Comparison of ENCODE assay signal across 8 cellular contexts in the genomic region with DNA sequence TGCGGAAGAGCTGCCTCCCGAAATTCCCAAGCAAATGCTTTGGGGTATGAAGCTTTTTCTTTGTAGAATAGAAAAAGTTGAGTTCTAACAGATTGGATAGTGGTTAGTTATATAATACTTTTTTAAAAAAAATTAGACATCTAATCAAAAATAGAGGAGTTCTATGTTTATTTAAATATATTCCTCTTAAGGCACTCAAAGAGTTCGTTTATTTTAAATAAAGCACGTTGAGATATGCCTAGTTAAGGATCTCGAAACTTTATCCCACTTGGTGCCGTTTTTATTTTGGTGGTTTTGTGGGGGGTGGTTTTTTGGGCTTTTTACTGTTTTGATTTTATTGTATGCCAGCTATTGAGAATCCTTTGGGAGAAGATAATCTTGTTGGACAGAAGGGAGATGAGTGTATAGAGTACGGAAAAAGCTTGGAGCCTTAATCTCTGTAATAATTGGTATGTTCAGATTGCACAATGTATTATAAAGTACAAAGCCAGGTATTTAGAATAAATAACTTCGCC. TPM values are rescaled to one million over a fixed set of nuclear protein-coding genes. Genes with fewer than 3 reads are reported as not detected.
DNase-seq lines count a peak whose midpoint lies in the region; ATAC-seq, FAIRE-seq and TF ChIP-seq lines count a peak whose summit lies in the region.

No MANE protein-coding gene starts in this region.

- DNase-seq in right atrium auricular region (ENCODE audit: low spot score) (no peak), Right ventricle myocardium inferior (ENCODE audit: missing footprints) (no peak), K562 (ENCODE audit: extremely low read depth in 1 of 4, low spot score in 3 of 4) (no peak), aorta (no peak), superior temporal gyrus (ENCODE audit: extremely low spot score) (no peak)
- no peak for DNase-seq in central memory CD4-positive, alpha-beta T cell

- TF ChIP-seq EP300 in K562 (IDR thresholded peaks at IDR 0.05; ENCODE audit: low read length), result no peak

- peak overlapping the region; percentile 78 to 91 for H3K27ac ChIP-seq in right atrium auricular region
- peak overlapping the region; percentile 60; the same call in 2 of the 3 replicates for H3K27ac ChIP-seq in K562 (ENCODE audit: extremely low read depth, low read depth, low read length)
- peak overlapping the region in 1 of 2 donors; percentile 94 for H3K27ac ChIP-seq in aorta (ENCODE audit: low read depth in 1 of 2, low read length in 2 of 2)

- CTCF ChIA-PET in K562 (lab: Yijun Ruan, JAX; ENCODE audit: low intra/inter-chr PET ratio), result no interaction called here

- TF ChIP-seq POLR2A in K562 (conservative IDR thresholded peaks at IDR 0.05), result no peak

- H3K9ac ChIP-seq in K562 (ENCODE audit: insufficient read depth in 1 of 2, low read depth in 2 of 2, low read length in 2 of 2), result peak overlapping the region; percentile 68 to 94

- WGBS in K562 (ENCODE audit: insufficient coverage, low coverage, missing lambda C conversion rate), result 27% methylated on average over 7 of the region's 8 CpGs
- WGBS in aorta, 2 donors, result 16 to 20% methylated on average over 8 of the region's 8 CpGs

- TF ChIP-seq RAD21 in K562 (CRISPR knock-in tag; conservative IDR thresholded peaks at IDR 0.05 in 1 of 2, IDR thresholded peaks at IDR 0.05 in 1 of 2), result no peak

- no peak for FAIRE-seq in K562 (lab: Jason Lieb, UNC)

- H3K36me3 ChIP-seq in right atrium auricular region (peaks cover 13% of the 10 kb centered on the region), K562 (ENCODE audit: control insufficient read depth, insufficient read depth, low read length) (peaks cover 19% of the 10 kb centered on the region; the same call in 2 of the 3 replicates), aorta (ENCODE audit: control insufficient read depth in 1 of 2, insufficient read depth in 2 of 2, low read length in 1 of 2) (no peaks in the 10 kb centered on the region)

- peaks cover 0 to 14% of the 10 kb centered on the region in 2 donors for H3K4me1 ChIP-seq in right atrium auricular region
- H3K4me1 ChIP-seq in K562 (replicated peaks in 1 of 2; ENCODE audit: control insufficient read depth in 2 of 2, insufficient read depth in 2 of 2, low read length in 2 of 2), result peaks cover 5 to 13% of the 10 kb centered on the region in 2 experiments; a peak in 3 of 5 replicates
- H3K4me1 ChIP-seq in mononuclear cell (ENCODE audit: insufficient read depth, low read length), result peaks cover 34% of the 10 kb centered on the region
- peaks cover 0 to 1% of the 10 kb centered on the region in 2 donors for H3K4me1 ChIP-seq in aorta (ENCODE audit: control insufficient read depth in 1 of 2, insufficient read depth in 2 of 2, low read length in 2 of 2)

- in situ Hi-C loops in K562 (cut with MboI), result no loop called here

- H4K20me1 ChIP-seq in K562 (replicated peaks; ENCODE audit: control insufficient read depth, insufficient read depth, low read length), result no peaks in the 10 kb centered on the region

- BruUV-seq in K562 (replicated peaks; lab: Mats Ljungman, UMichigan), result TSS peak; percentile 26

- TF ChIP-seq CTCF in right atrium auricular region (IDR thresholded peaks at IDR 0.05), result no peak
- no peak for TF ChIP-seq CTCF in K562 (IDR thresholded peaks at IDR 0.05 in 2 of 3, conservative IDR thresholded peaks at IDR 0.05 in 1 of 3; ENCODE audit: insufficient read depth in 2 of 3, low read depth in 1 of 3, low read length in 3 of 3)

- H3K79me2 ChIP-seq in K562 (ENCODE audit: control insufficient read depth, insufficient read depth, low read length), result peaks cover 44% of the 10 kb centered on the region

- POLR2A ChIA-PET in K562 (lab: Yijun Ruan, JAX), result interaction anchor here (0.6 to 3.4 kb wide), 3 partner anchors 10 to 268 kb away, joined by 3 to 23 read pairs (median 7); partner anchors contain the start of gene SNAPC1

- peak overlapping the region; percentile 71 for H2AFZ ChIP-seq in K562 (ENCODE audit: low read depth, low read length)

- no peaks in the 10 kb centered on the region for H3K27me3 ChIP-seq in right atrium auricular region
- H3K27me3 ChIP-seq in K562 (ENCODE audit: control insufficient read depth in 2 of 2, insufficient read depth in 2 of 2, low read length in 2 of 2), result no peaks in the 10 kb centered on the region
- H3K27me3 ChIP-seq in mononuclear cell (ENCODE audit: insufficient read depth, low read length), result no peaks in the 10 kb centered on the region
- no peaks in the 10 kb centered on the region for H3K27me3 ChIP-seq in aorta (ENCODE audit: control insufficient read depth in 1 of 2, insufficient read depth in 2 of 2, low read length in 1 of 2)

- H3K9me3 ChIP-seq in right atrium auricular region, result no peaks in the 10 kb centered on the region
- H3K9me3 ChIP-seq in K562 (replicated peaks; ENCODE audit: control insufficient read depth, insufficient read depth, low read depth, low read length), result no peaks in the 10 kb centered on the region
- no peaks in the 10 kb centered on the region for H3K9me3 ChIP-seq in mononuclear cell (ENCODE audit: low read depth, low read length)
- H3K9me3 ChIP-seq in aorta (ENCODE audit: control insufficient read depth, low read length), result no peaks in the 10 kb centered on the region

- ATAC-seq in Right ventricle myocardium inferior (no peak), K562 (no peak), aorta (ENCODE audit: low FRiP score) (no peak), HG02981 (IDR thresholded peaks at IDR 0.05; ENCODE audit: unreplicated experiment) (no peak)

- H3K9me1 ChIP-seq in K562 (ENCODE audit: control insufficient read depth, insufficient read depth, low read length), result no peaks in the 10 kb centered on the region

- peak overlapping the region; percentile 67 for H3K4me2 ChIP-seq in K562 (ENCODE audit: insufficient read depth, low read length)

- intact Hi-C loops in Right ventricle myocardium inferior (cut with DNase I), result loop anchor here (1.0 to 5.0 kb wide), 3 partner anchors 11 to 54 kb away; partner anchors contain the start of genes HIF1A and SNAPC1
- intact Hi-C loops in K562 (cut with micrococcal nuclease), result loop anchor here (5.0 kb wide), 2 partner anchors 54 to 274 kb away; partner anchors contain the start of gene HIF1A
- intact Hi-C loops in aorta (cut with DNase I), result no loop called here

- peak overlapping the region; percentile 38 to 65 for H3K4me3 ChIP-seq in right atrium auricular region
- H3K4me3 ChIP-seq in K562, result peak overlapping the region; percentile 65
- H3K4me3 ChIP-seq in mononuclear cell (ENCODE audit: low read length), result peak overlapping the region; percentile 52
- H3K4me3 ChIP-seq in aorta (ENCODE audit: low read length in 2 of 2), result peak overlapping the region; percentile 77 to 80

RNA-seq across cellular contexts. Expression of gene SNAPC1, which starts 10.7 kb away (rescaled TPM):
- total RNA-seq in right atrium auricular region, result 1 to 10 TPM; 6.2 to 9.5 TPM
- total RNA-seq in Right ventricle myocardium inferior, result 11.8 TPM
- 2.5 and 9.6 TPM in 2 replicates for total RNA-seq in K562 (2011; cell fraction: chromatin; rRNA removed; ENCODE audit: low replicate concordance)
- total RNA-seq in K562 (2011; cell fraction: nucleolus; rRNA removed), result 2.7 and 2.8 TPM in 2 replicates
- 4.0 and 7.2 TPM in 2 replicates for total RNA-seq in K562 (2011; cell fraction: nucleoplasm; rRNA removed)
- total RNA-seq in K562 (2014; rRNA removed), result 4.4 and 5.2 TPM in 2 replicates
- total RNA-seq in K562 (2014; rRNA removed; fragmentation: Illumina TruSeq; extraction: Trizol), result 9.0 and 9.9 TPM in 2 replicates
- total RNA-seq in K562 (2015; rRNA removed; fragmentation: Illumina TruSeq; extraction: Trizol), result 7.7 and 8.9 TPM in 2 replicates
- total RNA-seq in K562 (2021), result 3.7 and 4.5 TPM in 2 replicates
- 7.0 and 8.6 TPM in 2 replicates for polyA plus RNA-seq in K562 (2011; rRNA removed)
- polyA plus RNA-seq in K562 (2011; cell fraction: cytosol; rRNA removed), result 1.7 and 5.3 TPM in 2 replicates
- polyA plus RNA-seq in K562 (2011; cell fraction: nucleus; rRNA removed), result 1.7 and 2.2 TPM in 2 replicates
- polyA plus RNA-seq in K562 (2012), result 4.3 and 5.1 TPM in 2 replicates
- 7.7 and 7.9 TPM in 2 replicates for polyA plus RNA-seq in K562 (2014; fragmentation: Illumina TruSeq; extraction: Trizol)
- 1 to 10 TPM; 5.2 to 8.1 TPM for polyA plus RNA-seq in K562 (2014; fragmentation: Nextera tagmentation; extraction: Ambion mirVana)
- 7.5 and 7.7 TPM in 2 replicates for polyA plus RNA-seq in K562 (2014; rRNA removed)
- polyA minus RNA-seq in K562 (2011; rRNA and poly(A)+ RNA removed), result 5.1 and 6.3 TPM in 2 replicates
- polyA minus RNA-seq in K562 (2011; cell fraction: cytosol; rRNA and poly(A)+ RNA removed), result 2.8 and 4.1 TPM in 2 replicates
- 2.4 and 4.8 TPM in 2 replicates for polyA minus RNA-seq in K562 (2011; cell fraction: nucleus; rRNA and poly(A)+ RNA removed)
- total RNA-seq in mononuclear cell, result 3.7 TPM
- 1 to 10 TPM; 5.4 to 7.0 TPM for total RNA-seq in aorta
- 1 to 10 TPM; 2.9 to 5.2 TPM for polyA plus RNA-seq in aorta

RNA-seq across cellular contexts. Expression of gene HIF1A, which starts 56.2 kb away (rescaled TPM):
- total RNA-seq in right atrium auricular region, result 10 to 100 TPM; 81.2 to 89.1 TPM
- 53.4 TPM for total RNA-seq in Right ventricle myocardium inferior
- 27.0 and 107 TPM in 2 replicates for total RNA-seq in K562 (2011; cell fraction: chromatin; rRNA removed; ENCODE audit: low replicate concordance)
- 13.0 and 20.8 TPM in 2 replicates for total RNA-seq in K562 (2011; cell fraction: nucleolus; rRNA removed)
- 34.8 and 40.5 TPM in 2 replicates for total RNA-seq in K562 (2011; cell fraction: nucleoplasm; rRNA removed)
- 19.7 and 24.2 TPM in 2 replicates for total RNA-seq in K562 (2014; rRNA removed)
- total RNA-seq in K562 (2014; rRNA removed; fragmentation: Illumina TruSeq; extraction: Trizol), result 29.3 and 32.3 TPM in 2 replicates
- total RNA-seq in K562 (2015; rRNA removed; fragmentation: Illumina TruSeq; extraction: Trizol), result 31.9 and 33.0 TPM in 2 replicates
- 29.4 and 32.7 TPM in 2 replicates for total RNA-seq in K562 (2021)
- 18.3 and 20.2 TPM in 2 replicates for polyA plus RNA-seq in K562 (2011; rRNA removed)
- polyA plus RNA-seq in K562 (2011; cell fraction: cytosol; rRNA removed), result 6.5 and 7.0 TPM in 2 replicates
- polyA plus RNA-seq in K562 (2011; cell fraction: nucleus; rRNA removed), result 13.5 and 14.8 TPM in 2 replicates
- 13.5 and 15.5 TPM in 2 replicates for polyA plus RNA-seq in K562 (2012)
- polyA plus RNA-seq in K562 (2014; fragmentation: Illumina TruSeq; extraction: Trizol), result 32.7 and 35.3 TPM in 2 replicates
- polyA plus RNA-seq in K562 (2014; fragmentation: Nextera tagmentation; extraction: Ambion mirVana), result 1 to 10 TPM; 5.9 to 7.5 TPM
- polyA plus RNA-seq in K562 (2014; rRNA removed), result 18.5 and 21.1 TPM in 2 replicates
- polyA minus RNA-seq in K562 (2011; rRNA and poly(A)+ RNA removed), result 53.8 and 55.7 TPM in 2 replicates
- polyA minus RNA-seq in K562 (2011; cell fraction: cytosol; rRNA and poly(A)+ RNA removed), result 15.6 and 19.3 TPM in 2 replicates
- 19.5 and 22.0 TPM in 2 replicates for polyA minus RNA-seq in K562 (2011; cell fraction: nucleus; rRNA and poly(A)+ RNA removed)
- 972 TPM for total RNA-seq in mononuclear cell
- total RNA-seq in aorta, result 100 to 1,000 TPM; 164 to 173 TPM
- polyA plus RNA-seq in aorta, result 10 to 100 TPM; 43.8 to 46.8 TPM

Comparison
In these comparisons a context has a peak if more than half of its experiments do, and no peak if none do; other contexts are left out.
1. intact Hi-C loops: an anchor here in Right ventricle myocardium inferior (1.0 to 5.0 kb wide) and K562 (5.0 kb wide); none called in aorta.